ENCODE assay signal across 18 cellular contexts in genomic region chr1:44827197-44828002, GRCh38. TPM values are rescaled to one million over a fixed set of nuclear protein-coding genes. Genes with fewer than 3 reads are reported as not detected.
DNase-seq lines count a peak whose midpoint lies in the region; ATAC-seq and TF ChIP-seq lines count a peak whose summit lies in the region.
"Had no signal": no experiment of that assay in that cellular context is flagged by ENCODE, and none has a peak within 500 bp of the region (broad histone marks: within the 10 kb centered on the region; RNA-seq: fewer than 3 reads in every experiment).

No MANE protein-coding gene starts in this region.

- H3K4me1 ChIP-seq in right cardiac atrium (ENCODE audit: control insufficient read depth, insufficient read depth, low read length) (no peaks in the 10 kb centered on the region), lower lobe of right lung (peaks cover 26% of the 10 kb centered on the region)
- H3K4me1 ChIP-seq: colonic mucosa had no signal

- intact Hi-C loops in right cardiac atrium (cut with DNase I) (no loop called here), left ventricle myocardium superior (cut with micrococcal nuclease) (no loop called here), lower lobe of right lung (cut with DNase I) (no loop called here), CD14-positive monocyte (cut with micrococcal nuclease) (loop anchor here in 1 of 2 donors (5.0 kb wide), 1 partner anchor 40 kb away; the partner anchor contains the start of gene BEST4)

- peak overlapping the region; percentile 39 for H3K27ac Mint-ChIP-seq in activated T-helper 17 cell treated with anti-CD3 and anti-CD28 coated beads, Interleukin-2, amount 50 U/mL, for 72 hours
- H3K27ac Mint-ChIP-seq in CD14-positive monocyte: peak overlapping the region in 1 of 7 donors; percentile 61
- H3K27ac Mint-ChIP-seq: immature natural killer cell, type B pancreatic cell had no signal

- ATAC-seq in right cardiac atrium: no peak
- ATAC-seq in left ventricle myocardium superior: no peak
- ATAC-seq in activated T-helper 17 cell treated with anti-CD3 and anti-CD28 coated beads, Interleukin-2, amount 50 U/mL, for 72 hours (replicated peaks): no peak
- ATAC-seq in lower lobe of right lung: no peak
- ATAC-seq in HG02938 (IDR thresholded peaks at IDR 0.05; ENCODE audit: unreplicated experiment): no peak

- H3K27ac ChIP-seq in right cardiac atrium (ENCODE audit: low read length) (no peak overlapping the region), lower lobe of right lung (peak overlapping the region; percentile 72)
- H3K27ac ChIP-seq: colonic mucosa, epithelial cell of prostate had no signal

- no peaks in the 10 kb centered on the region for H3K36me3 ChIP-seq in lower lobe of right lung
- H3K36me3 ChIP-seq: colonic mucosa had no signal

- H3K36me3 Mint-ChIP-seq in activated T-helper 17 cell treated with anti-CD3 and anti-CD28 coated beads, Interleukin-2, amount 50 U/mL, for 72 hours (ENCODE audit: low read depth): no peaks in the 10 kb centered on the region
- no peaks in the 10 kb centered on the region for H3K36me3 Mint-ChIP-seq in CD14-positive monocyte
- H3K36me3 Mint-ChIP-seq: immature natural killer cell, type B pancreatic cell had no signal

- no peaks in the 10 kb centered on the region for H3K9me3 ChIP-seq in right cardiac atrium (ENCODE audit: control insufficient read depth, low read length)
- H3K9me3 ChIP-seq in lower lobe of right lung: no peaks in the 10 kb centered on the region
- H3K9me3 ChIP-seq: colonic mucosa, gastroesophageal sphincter had no signal

- no peaks in the 10 kb centered on the region for H3K27me3 ChIP-seq in right cardiac atrium (ENCODE audit: control insufficient read depth, insufficient read depth)
- H3K27me3 ChIP-seq in lower lobe of right lung (ENCODE audit: low read depth): no peaks in the 10 kb centered on the region
- H3K27me3 ChIP-seq: colonic mucosa, gastroesophageal sphincter had no signal

- H3K4me3 Mint-ChIP-seq in activated T-helper 17 cell treated with anti-CD3 and anti-CD28 coated beads, Interleukin-2, amount 50 U/mL, for 72 hours: no peak overlapping the region
- H3K4me3 Mint-ChIP-seq in CD14-positive monocyte: no peak overlapping the region
- H3K4me3 Mint-ChIP-seq: immature natural killer cell, type B pancreatic cell had no signal

- no peaks in the 10 kb centered on the region for H3K9me3 Mint-ChIP-seq in activated T-helper 17 cell treated with anti-CD3 and anti-CD28 coated beads, Interleukin-2, amount 50 U/mL, for 72 hours
- H3K9me3 Mint-ChIP-seq in CD14-positive monocyte: peaks cover 0 to 3% (median 0%) of the 10 kb centered on the region in 7 donors
- H3K9me3 Mint-ChIP-seq: type B pancreatic cell had no signal

- WGBS in right cardiac atrium: 87% methylated on average over 28 of the region's 28 CpGs

- TF ChIP-seq CTCF in lower lobe of right lung (IDR thresholded peaks at IDR 0.05) (no peak), CD14-positive monocyte (IDR thresholded peaks at IDR 0.05) (no peak)

- no peaks in the 10 kb centered on the region for H3K4me1 Mint-ChIP-seq in activated T-helper 17 cell treated with anti-CD3 and anti-CD28 coated beads, Interleukin-2, amount 50 U/mL, for 72 hours
- H3K4me1 Mint-ChIP-seq in CD14-positive monocyte: peaks cover 30% of the 10 kb centered on the region
- H3K4me1 Mint-ChIP-seq: immature natural killer cell had no signal

- H3K4me3 ChIP-seq in right cardiac atrium (ENCODE audit: low read length) (no peak overlapping the region), lower lobe of right lung (no peak overlapping the region)
- H3K4me3 ChIP-seq: colonic mucosa, gastroesophageal sphincter had no signal

- no peaks in the 10 kb centered on the region for H3K27me3 Mint-ChIP-seq in activated T-helper 17 cell treated with anti-CD3 and anti-CD28 coated beads, Interleukin-2, amount 50 U/mL, for 72 hours
- H3K27me3 Mint-ChIP-seq in CD14-positive monocyte (ENCODE audit: low read depth in 3 of 3): peaks cover 0 to 5% (median 0%) of the 10 kb centered on the region in 3 donors
- H3K27me3 Mint-ChIP-seq: type B pancreatic cell had no signal

- DNase-seq in right cardiac atrium (peak in 2 of 3 donors; percentile 54 to 71), left ventricle myocardium superior (no peak), lower lobe of right lung (no peak), NCI-H128 (lab: John Stamatoyannopoulos, UW; ENCODE audit: unreplicated experiment) (no peak), GF-D8 (lab: John Stamatoyannopoulos, UW) (no peak), CD14-positive monocyte (ENCODE audit: low spot score) (no peak)
- DNase-seq: activated CD8-positive, alpha-beta memory T cell treated with anti-CD3 and anti-CD28 coated beads for 24 hours; colonic mucosa; GOT3; immature natural killer cell; NCI-H2081 treated with DMSO at 0.1 percent for 48 hours; NCI-H774 had no signal

RNA-seq across cellular contexts. Expression of gene PTCH2, which starts 15.7 kb away (rescaled TPM):
- total RNA-seq in right cardiac atrium: under 1 TPM; 0.28 to 0.79 (median 0.54) TPM
- polyA plus RNA-seq in right cardiac atrium: 0.34 TPM
- 0.40 TPM for total RNA-seq in left ventricle myocardium superior
- total RNA-seq in activated T-helper 17 cell treated with anti-CD3 and anti-CD28 coated beads, Interleukin-2, amount 50 U/mL, for 72 hours: 1 to 10 TPM in 1 of 2 donors, under 1 TPM in 1; 0.64 to 1.1 TPM
- total RNA-seq in lower lobe of right lung: 1.0 TPM
- polyA plus RNA-seq in CD14-positive monocyte: under 1 TPM; 0.18 to 0.22 TPM

RNA-seq across cellular contexts. Expression of gene BTBD19, which starts 19.1 kb away (rescaled TPM):
- total RNA-seq in right cardiac atrium (1 to 10 TPM; 5.1 to 8.8 (median 5.7) TPM), left ventricle myocardium superior (2.5 TPM), lower lobe of right lung (8.7 TPM)
- polyA plus RNA-seq in right cardiac atrium (6.4 TPM), CD14-positive monocyte (under 1 TPM; 0.10 to 0.73 TPM)
- total RNA-seq in activated T-helper 17 cell treated with anti-CD3 and anti-CD28 coated beads, Interleukin-2, amount 50 U/mL, for 72 hours: 10 to 100 TPM; 15.9 to 62.7 TPM

RNA-seq across cellular contexts. Expression of gene DYNLT4, which starts 20.2 kb away (rescaled TPM):
- total RNA-seq in right cardiac atrium (under 1 TPM in 3 of 4 donors, not detected in 1; 0.44 to 0.74 (median 0.47) TPM), left ventricle myocardium superior (0.35 TPM), lower lobe of right lung (5.2 TPM)
- polyA plus RNA-seq in right cardiac atrium (1.1 TPM), CD14-positive monocyte (1 to 10 TPM; 2.2 to 2.8 TPM)
- total RNA-seq in activated T-helper 17 cell treated with anti-CD3 and anti-CD28 coated beads, Interleukin-2, amount 50 U/mL, for 72 hours: 1 to 10 TPM in 1 of 2 donors, under 1 TPM in 1; 0.56 to 1.2 TPM
- polyA plus RNA-seq: AG04450, immature natural killer cell had no signal

RNA-seq across cellular contexts. Expression of gene PLK3, which starts 27.2 kb away (rescaled TPM):
- total RNA-seq in right cardiac atrium (10 to 100 TPM in 1 of 4 donors, 1 to 10 TPM in 3; 6.0 to 11.4 (median 8.2) TPM), left ventricle myocardium superior (7.5 TPM), lower lobe of right lung (27.7 TPM)
- polyA plus RNA-seq in right cardiac atrium (11.0 TPM), CD14-positive monocyte (10 to 100 TPM; 15.8 to 28.1 TPM)
- total RNA-seq in activated T-helper 17 cell treated with anti-CD3 and anti-CD28 coated beads, Interleukin-2, amount 50 U/mL, for 72 hours: 10 to 100 TPM; 58.7 to 92.0 TPM

RNA-seq across cellular contexts. Expression of gene BEST4, which starts 39.4 kb away (rescaled TPM):
- under 1 TPM; 0.14 to 0.28 (median 0.22) TPM for total RNA-seq in right cardiac atrium
- polyA plus RNA-seq in right cardiac atrium: 0.18 TPM
- total RNA-seq in left ventricle myocardium superior: 0.12 TPM
- 1 to 10 TPM in 1 of 2 donors, under 1 TPM in 1; 0.97 to 2.0 TPM for total RNA-seq in activated T-helper 17 cell treated with anti-CD3 and anti-CD28 coated beads, Interleukin-2, amount 50 U/mL, for 72 hours
- 1.7 TPM for total RNA-seq in lower lobe of right lung
- not detected for polyA plus RNA-seq in CD14-positive monocyte

Comparison
In these comparisons a context has a peak if more than half of its experiments do, and no peak if none do; other contexts are left out.
1. DNase-seq: peak in right cardiac atrium (2 of 3); none in left ventricle myocardium superior (single experiment), lower lobe of right lung (single experiment), NCI-H128 (single experiment), GF-D8 (single experiment) and CD14-positive monocyte (single experiment).